9 cellular contexts compared by ENCODE assay signal in genomic region chr11:13183094-13183825, GRCh38.
DNase-seq lines count a peak whose midpoint lies in the region; ATAC-seq, FAIRE-seq and TF ChIP-seq lines count a peak whose summit lies in the region.
"Had no signal": no experiment of that assay in that cellular context is flagged by ENCODE, and none has a peak within 500 bp of the region (broad histone marks: within the 10 kb centered on the region; RNA-seq: fewer than 3 reads in every experiment).

No MANE protein-coding gene starts in this region.

- peaks cover 5% of the 10 kb centered on the region for H3K4me1 ChIP-seq in CD8-positive, alpha-beta memory T cell (ENCODE audit: insufficient read depth, low read length)

- H3K9me3 ChIP-seq in CD8-positive, alpha-beta memory T cell (ENCODE audit: low read length): no peaks in the 10 kb centered on the region

- no peaks in the 10 kb centered on the region for H3K36me3 ChIP-seq in CD8-positive, alpha-beta memory T cell (ENCODE audit: insufficient read depth, low read length)

- H3K4me3 ChIP-seq in CD8-positive, alpha-beta memory T cell (ENCODE audit: low read length): no peak overlapping the region

- FAIRE-seq in GM19239 (lab: Jason Lieb, UNC): peak; percentile 83

- H3K27me3 ChIP-seq in CD8-positive, alpha-beta memory T cell (ENCODE audit: insufficient read depth, low read length, poor library complexity, severe bottlenecking): no peaks in the 10 kb centered on the region

- POLR2A ChIA-PET in CD8-positive, alpha-beta memory T cell (lab: Charles Lee): no interaction called here

- peak overlapping the region in 5 of 7 donors; percentile 3 to 47 (median 24) for H3K4me3 Mint-ChIP-seq in CD8-positive, alpha-beta memory T cell
- H3K4me3 Mint-ChIP-seq in mesothelial cell of epicardium: no peak overlapping the region
- H3K4me3 Mint-ChIP-seq: activated B cell treated with CpG ODN at 0.5 μM for 24 hours had no signal

- no peak for DNase-seq in CD8-positive, alpha-beta memory T cell
- DNase-seq in GM19239 (ENCODE audit: insufficient read length, low spot score) (no peak), NCI-H446 treated with DMSO at 0.1 percent for 48 hours (lab: John Stamatoyannopoulos, UW) (peak; percentile 29), cerebellum (ENCODE audit: low spot score) (peak; percentile 15), mesothelial cell of epicardium (ENCODE audit: low spot score in 2 of 2, unreplicated experiment in 2 of 2) (no peak), NK-92 (lab: John Stamatoyannopoulos, UW; ENCODE audit: unreplicated experiment) (no peak)
- DNase-seq: activated B cell treated with CpG ODN at 0.5 μM for 24 hours had no signal

- H3K27ac Mint-ChIP-seq in CD8-positive, alpha-beta memory T cell: no peak overlapping the region
- H3K27ac Mint-ChIP-seq in mesothelial cell of epicardium: no peak overlapping the region
- H3K27ac Mint-ChIP-seq: activated B cell treated with CpG ODN at 0.5 μM for 24 hours had no signal

- H3K4me1 Mint-ChIP-seq in CD8-positive, alpha-beta memory T cell: peaks cover 0 to 7% (median 6%) of the 10 kb centered on the region in 3 donors
- peaks cover 6% of the 10 kb centered on the region for H3K4me1 Mint-ChIP-seq in mesothelial cell of epicardium
- H3K4me1 Mint-ChIP-seq: activated B cell treated with CpG ODN at 0.5 μM for 24 hours had no signal

- no peak overlapping the region for H3K27ac ChIP-seq in CD8-positive, alpha-beta memory T cell (ENCODE audit: low read depth, low read length)

- CTCF ChIA-PET in CD8-positive, alpha-beta memory T cell (lab: Charles Lee): interaction anchor here (0.6 to 2.4 kb wide), 3 partner anchors 31 to 152 kb away, joined by 3 to 9 read pairs (median 3); no protein-coding TSS in a partner anchor

- peaks cover 8 to 19% (median 14%) of the 10 kb centered on the region in 5 donors for H3K9me3 Mint-ChIP-seq in CD8-positive, alpha-beta memory T cell
- peaks cover 13% of the 10 kb centered on the region for H3K9me3 Mint-ChIP-seq in mesothelial cell of epicardium

- peak; percentile 50 for TF ChIP-seq CTCF in mesothelial cell of epicardium (IDR thresholded peaks at IDR 0.05; ENCODE audit: unreplicated experiment)

- peaks cover 11 to 15% of the 10 kb centered on the region in 2 donors for H3K27me3 Mint-ChIP-seq in CD8-positive, alpha-beta memory T cell
- no peaks in the 10 kb centered on the region for H3K27me3 Mint-ChIP-seq in mesothelial cell of epicardium (ENCODE audit: low read depth)

- ATAC-seq in GM21447 (IDR thresholded peaks at IDR 0.05; ENCODE audit: unreplicated experiment): no peak
- no peak for ATAC-seq in GM18870 (IDR thresholded peaks at IDR 0.05; ENCODE audit: unreplicated experiment)

- peaks cover 0 to 6% (median 0%) of the 10 kb centered on the region in 3 donors for H3K36me3 Mint-ChIP-seq in CD8-positive, alpha-beta memory T cell
- peaks cover 4% of the 10 kb centered on the region for H3K36me3 Mint-ChIP-seq in mesothelial cell of epicardium

Comparison
In these comparisons a context has a peak if more than half of its experiments do, and no peak if none do; other contexts are left out.
1. DNase-seq: peak in NCI-H446 treated with DMSO at 0.1 percent for 48 hours (single experiment) and cerebellum (single experiment); none in CD8-positive, alpha-beta memory T cell (0 of 5), GM19239 (single experiment), mesothelial cell of epicardium (0 of 2) and NK-92 (single experiment).